ENCODE assay signal across 13 cellular contexts in genomic region chr4:78336093-78336943, GRCh38.
A peak's percentile ranks its signal among the peaks of the same experiment; 100 is the strongest.
DNase-seq lines count a peak whose midpoint lies in the region; ATAC-seq and TF ChIP-seq lines count a peak whose summit lies in the region.
"Had no signal": no experiment of that assay in that cellular context is flagged by ENCODE, and none has a peak within 500 bp of the region (broad histone marks: within the 10 kb centered on the region; RNA-seq: fewer than 3 reads in every experiment).

No MANE protein-coding gene starts in this region.

- H2BK15ac ChIP-seq in H9 (ENCODE audit: low read depth, low read length), result no peak overlapping the region

- H3K36me3 Mint-ChIP-seq in H9 (ENCODE audit: insufficient read depth in 1 of 3, low read depth in 3 of 3) (peaks cover 43 to 57% (median 56%) of the 10 kb centered on the region in 3 experiments), progenitor cell of endocrine pancreas (ENCODE audit: insufficient read depth) (peaks cover 41% of the 10 kb centered on the region)
- H3K36me3 Mint-ChIP-seq: activated naive CD4-positive, alpha-beta T cell treated with anti-CD3 and anti-CD28 coated beads, Interleukin-2, amount 50 U/mL, for 72 hours; CD8-positive, alpha-beta memory T cell; natural killer cell treated with Interleukin-12 subunit alpha and Interleukin-12 subunit beta and Interleukin-15 and Interleukin-18, amount 100 ng/mL, for 72 hours had no signal

- peak; percentile 35 for ATAC-seq in SK-N-SH treated with all-trans-retinoic acid at 6 μM for 48 hours
- ATAC-seq: activated naive CD4-positive, alpha-beta T cell treated with anti-CD3 and anti-CD28 coated beads, Interleukin-2, amount 50 U/mL, for 72 hours; HCT116 had no signal

- H4K8ac ChIP-seq in H9 (replicated peaks; ENCODE audit: insufficient read length, low read depth, low read length), result no peak overlapping the region

- H3K27me3 Mint-ChIP-seq in H9 (ENCODE audit: low read depth) (no peaks in the 10 kb centered on the region), progenitor cell of endocrine pancreas (no peaks in the 10 kb centered on the region)

- H3K56ac ChIP-seq in H9 (ENCODE audit: insufficient read length, low read depth, low read length), result no peak overlapping the region

- DNase-seq in H9 (no peak), fibroblast of mammary gland (ENCODE audit: low read depth) (peak; percentile 23), progenitor cell of endocrine pancreas (ENCODE audit: low spot score, unreplicated experiment) (no peak), GM20000 (ENCODE audit: low spot score) (no peak), germinal center (ENCODE audit: low spot score) (no peak)
- no peak for DNase-seq in stimulated activated CD4-positive, alpha-beta T cell treated with anti-CD3 and anti-CD28 coated beads, Interleukin-1b, Interleukin-23, amount 100 ng/mL, for 48 hours
- DNase-seq: activated CD4-positive, CD25-positive, alpha-beta regulatory T cell; CD8-positive, alpha-beta memory T cell; NCI-H2107 had no signal

- no peaks in the 10 kb centered on the region for H3K27me3 ChIP-seq in H9 (ENCODE audit: insufficient read depth, low read length)

- no peak overlapping the region for H2AK5ac ChIP-seq in H9 (ENCODE audit: insufficient read length, low read length)

- H3K9me3 Mint-ChIP-seq in H9 (no peaks in the 10 kb centered on the region), progenitor cell of endocrine pancreas (ENCODE audit: low read depth) (no peaks in the 10 kb centered on the region)
- H3K9me3 Mint-ChIP-seq: activated naive CD4-positive, alpha-beta T cell treated with anti-CD3 and anti-CD28 coated beads, Interleukin-2, amount 50 U/mL, for 72 hours; CD8-positive, alpha-beta memory T cell had no signal

- H3K4me3 Mint-ChIP-seq in H9, result peak overlapping the region in 1 of 2 experiments; percentile 30; a peak in 2 of 5 replicates
- no peak overlapping the region for H3K4me3 Mint-ChIP-seq in progenitor cell of endocrine pancreas (ENCODE audit: low read depth)
- H3K4me3 Mint-ChIP-seq: CD8-positive, alpha-beta memory T cell; natural killer cell treated with Interleukin-12 subunit alpha and Interleukin-12 subunit beta and Interleukin-15 and Interleukin-18, amount 100 ng/mL, for 72 hours had no signal

- no peak overlapping the region for H2BK120ac ChIP-seq in H9 (ENCODE audit: low read depth, low read length, poor library complexity, severe bottlenecking)

- no peak for TF ChIP-seq CTCF in H9 (conservative IDR thresholded peaks at IDR 0.05)
- TF ChIP-seq CTCF in fibroblast of mammary gland (conservative IDR thresholded peaks at IDR 0.05; ENCODE audit: control insufficient read depth, insufficient read depth, low read depth, low read length), result no peak
- TF ChIP-seq CTCF in progenitor cell of endocrine pancreas (IDR thresholded peaks at IDR 0.05; ENCODE audit: unreplicated experiment), result no peak
- TF ChIP-seq CTCF in GM20000 (IDR thresholded peaks at IDR 0.05; ENCODE audit: extremely low read depth, missing control alignments), result no peak

- H2BK20ac ChIP-seq in H9 (ENCODE audit: low read depth, low read length, poor library complexity, severe bottlenecking), result no peak overlapping the region

- H3K4ac ChIP-seq in H9 (ENCODE audit: low read depth, low read length), result no peak overlapping the region

- no peak overlapping the region for H3K27ac ChIP-seq in H9 (ENCODE audit: insufficient read length, low read depth, low read length)

- H4K20me1 ChIP-seq in H9 (ENCODE audit: control insufficient read depth, insufficient read depth, insufficient read length), result no peaks in the 10 kb centered on the region

- H3K9ac ChIP-seq in H9 (ENCODE audit: extremely low read depth, insufficient read length, low read length), result no peak overlapping the region

- peaks cover 51 to 52% of the 10 kb centered on the region in 2 experiments for H3K4me1 Mint-ChIP-seq in H9
- peaks cover 18% of the 10 kb centered on the region for H3K4me1 Mint-ChIP-seq in progenitor cell of endocrine pancreas (ENCODE audit: low read depth)
- H3K4me1 Mint-ChIP-seq: CD8-positive, alpha-beta memory T cell had no signal

- H2BK5ac ChIP-seq in H9 (ENCODE audit: insufficient read length, low read length), result no peak overlapping the region

- no peak overlapping the region for H3K4me2 ChIP-seq in H9 (ENCODE audit: insufficient read depth, insufficient read length, low read length)

- peaks cover 32% of the 10 kb centered on the region for H3K4me1 ChIP-seq in H9 (ENCODE audit: insufficient read depth, low read length)

- no peaks in the 10 kb centered on the region for H3K79me1 ChIP-seq in H9 (ENCODE audit: insufficient read depth, low read depth, low read length, poor library complexity, severe bottlenecking)

- H4K5ac ChIP-seq in H9 (ENCODE audit: insufficient read length, low read depth, low read length), result no peak overlapping the region

- no peak overlapping the region for H3K4me3 ChIP-seq in fibroblast of mammary gland (ENCODE audit: control insufficient read depth, low read depth, low read length)

- no peaks in the 10 kb centered on the region for H3K79me2 ChIP-seq in H9 (ENCODE audit: insufficient read depth, low read length)

- no peak overlapping the region for H3K18ac ChIP-seq in H9 (ENCODE audit: insufficient read length, low read depth, low read length)

- H3K14ac ChIP-seq in H9 (ENCODE audit: insufficient read depth, low read length), result no peak overlapping the region

- no peak overlapping the region for H2BK12ac ChIP-seq in H9 (ENCODE audit: insufficient read length, low read depth, low read length)

- H3K9me3 ChIP-seq in H9 (ENCODE audit: control insufficient read depth, low read depth, low read length), result no peaks in the 10 kb centered on the region

- no peaks in the 10 kb centered on the region for H3K23me2 ChIP-seq in H9 (ENCODE audit: insufficient read length, low read depth, low read length, poor library complexity, severe bottlenecking)

- WGBS in H9 (ENCODE audit: extremely low coverage, insufficient read length, low lambda C conversion rate), result no CpG with 5 or more reads among the region's 4 CpGs

- H2AFZ ChIP-seq in H9 (ENCODE audit: low read length), result no peak overlapping the region

- no peak overlapping the region for H3K23ac ChIP-seq in H9 (ENCODE audit: insufficient read length, low read depth, low read length)

- H4K91ac ChIP-seq in H9 (ENCODE audit: insufficient read length, low read depth, low read length), result no peak overlapping the region

- H3K27ac Mint-ChIP-seq in H9 (peak overlapping the region in 2 of 3 experiments; percentile 76 to 86; a peak in 4 of 7 replicates), progenitor cell of endocrine pancreas (peak overlapping the region; percentile 57)
- H3K27ac Mint-ChIP-seq: activated naive CD4-positive, alpha-beta T cell treated with anti-CD3 and anti-CD28 coated beads, Interleukin-2, amount 50 U/mL, for 72 hours; CD8-positive, alpha-beta memory T cell; natural killer cell treated with Interleukin-12 subunit alpha and Interleukin-12 subunit beta and Interleukin-15 and Interleukin-18, amount 100 ng/mL, for 72 hours had no signal

- no peak overlapping the region for H3T11ph ChIP-seq in H9 (ENCODE audit: low read length)

TF ChIP-seq in SK-N-SH treated with all-trans-retinoic acid at 6 μM for 48 hours, 23 proteins besides CTCF, POLR2A, EP300 and RAD21:
- TF ChIP-seq CSDC2 (CRISPR knock-in tag; IDR thresholded peaks at IDR 0.05) (no peak), CREB5 (CRISPR knock-in tag; IDR thresholded peaks at IDR 0.05; ENCODE audit: low read depth) (no peak), ZNF565 (CRISPR knock-in tag; conservative IDR thresholded peaks at IDR 0.05; ENCODE audit: low read depth) (no peak), ZFP3 (CRISPR knock-in tag; IDR thresholded peaks at IDR 0.05) (no peak), TCF4 (CRISPR knock-in tag; IDR thresholded peaks at IDR 0.05; ENCODE audit: borderline replicate concordance) (no peak), ISL1 (CRISPR knock-in tag; IDR thresholded peaks at IDR 0.05) (0 out of 2 replicates have a peak, but pooled peaks have one; percentile 17)
